Comparison of ENCODE assay signal across 14 cellular contexts in genomic region chr12:22900401-22900800, GRCh38.
"Had no signal": no experiment of that assay in that cellular context is flagged by ENCODE, and none has a peak within 500 bp of the region (broad histone marks: within the 10 kb centered on the region; RNA-seq: fewer than 3 reads in every experiment).

No MANE protein-coding gene starts in this region.

- H3K36me3 ChIP-seq: heart left ventricle, ovary, right atrium auricular region, sigmoid colon had no signal

- H3K4me1 ChIP-seq: heart left ventricle, right atrium auricular region, sigmoid colon had no signal

- DNase-seq: erythroblast; foreskin melanocyte; heart left ventricle; hippocampal formation; mammary epithelial cell; mucosa of descending colon; naive thymus-derived CD8-positive, alpha-beta T cell; nucleus accumbens; ovary; sigmoid colon; stimulated activated naive CD4-positive, alpha-beta T cell treated with Interleukin-2 at 50 U/mL for 16 hours had no signal

- H3K9me3 ChIP-seq: mucosa of descending colon, ovary, right atrium auricular region, sigmoid colon had no signal

- H3K27ac Mint-ChIP-seq: naive thymus-derived CD8-positive, alpha-beta T cell had no signal

- ATAC-seq: heart left ventricle; left lobe of liver; mucosa of descending colon; naive thymus-derived CD8-positive, alpha-beta T cell had no signal

- H3K4me1 Mint-ChIP-seq: naive thymus-derived CD8-positive, alpha-beta T cell had no signal

- H3K4me3 Mint-ChIP-seq: naive thymus-derived CD8-positive, alpha-beta T cell had no signal

- H3K4me3 ChIP-seq: heart left ventricle, mucosa of descending colon, ovary, right atrium auricular region, sigmoid colon, skin epidermis had no signal

- H3K27ac ChIP-seq: heart left ventricle, ovary, right atrium auricular region, sigmoid colon, skin epidermis had no signal

- H3K27me3 ChIP-seq: heart left ventricle, ovary, right atrium auricular region, sigmoid colon had no signal
